8 cellular contexts compared by ENCODE assay signal in genomic region chr15:81106560-81106959, GRCh38. TPM values are rescaled to one million over a fixed set of nuclear protein-coding genes. Genes with fewer than 3 reads are reported as not detected.
DNase-seq lines count a peak whose midpoint lies in the region; ATAC-seq and TF ChIP-seq lines count a peak whose summit lies in the region.

No MANE protein-coding gene starts in this region.

- BruUV-seq in Calu3 (replicated peaks; lab: Mats Ljungman, UMichigan) = no TSS peak

- peak; percentile 62 for DNase-seq in Calu3
- DNase-seq in HFFc6 = peak; percentile 87
- peak; percentile 40 for DNase-seq in NCI-H82 treated with DMSO at 0.1 percent for 48 hours (lab: John Stamatoyannopoulos, UW; ENCODE audit: unreplicated experiment)
- peak; percentile 20 for DNase-seq in activated T-cell treated with anti-CD3 and anti-CD28 coated beads for 48 hours (ENCODE audit: low read depth)
- peak; percentile 86 for DNase-seq in fibroblast of pulmonary artery (ENCODE audit: low read depth)
- peak; percentile 58 for DNase-seq in non-pigmented ciliary epithelial cell (ENCODE audit: low read depth)

- CTCF ChIA-PET in Calu3 (lab: Charles Lee) = interaction anchor here (0.7 to 5.1 kb wide), 6 partner anchors 49 to 168 kb away, joined by 3 to 85 read pairs (median 4); no protein-coding TSS in a partner anchor

- no peaks in the 10 kb centered on the region for H3K36me3 Mint-ChIP-seq in Calu3 (ENCODE audit: insufficient read depth, unreplicated experiment)
- H3K36me3 Mint-ChIP-seq in HFFc6 (ENCODE audit: low read depth) = no peaks in the 10 kb centered on the region

- H3K9me3 Mint-ChIP-seq in Calu3 (ENCODE audit: low read depth, unreplicated experiment) (no peaks in the 10 kb centered on the region), HFFc6 (no peaks in the 10 kb centered on the region)

- H3K4me1 Mint-ChIP-seq in Calu3 (ENCODE audit: low read depth, unreplicated experiment) = no peaks in the 10 kb centered on the region
- H3K4me1 Mint-ChIP-seq in HFFc6 (ENCODE audit: low read depth) = peaks cover 23% of the 10 kb centered on the region

- intact Hi-C loops in Calu3 (cut with micrococcal nuclease; ENCODE audit: unreplicated experiment) = loop anchor here (1.0 to 5.0 kb wide), 5 partner anchors 46 to 296 kb away; no protein-coding TSS in a partner anchor

- H3K27ac Mint-ChIP-seq in Calu3 (ENCODE audit: unreplicated experiment) (no peak overlapping the region), HFFc6 (no peak overlapping the region)

- TF ChIP-seq CTCF in Calu3 (IDR thresholded peaks at IDR 0.05; ENCODE audit: unreplicated experiment) = peak; percentile 71
- peak; percentile 90 for TF ChIP-seq CTCF in HFFc6 (IDR thresholded peaks at IDR 0.05)
- peak; percentile 79 for TF ChIP-seq CTCF in fibroblast of pulmonary artery (IDR thresholded peaks at IDR 0.05; ENCODE audit: low read length, missing control alignments)

- no peak overlapping the region for H3K4me3 ChIP-seq in fibroblast of pulmonary artery (replicated peaks; ENCODE audit: low read depth, low read length)

- H3K4me3 Mint-ChIP-seq in Calu3 (ENCODE audit: low read depth, unreplicated experiment) (no peak overlapping the region), HFFc6 (no peak overlapping the region)

- H3K27me3 Mint-ChIP-seq in Calu3 (ENCODE audit: unreplicated experiment) (peaks cover 74% of the 10 kb centered on the region), HFFc6 (ENCODE audit: insufficient read depth) (peaks cover 2% of the 10 kb centered on the region)

- ATAC-seq in GM18502 (IDR thresholded peaks at IDR 0.05; ENCODE audit: poor library complexity, unreplicated experiment) = no peak
- ATAC-seq in GM21515 (IDR thresholded peaks at IDR 0.05; ENCODE audit: unreplicated experiment) = no peak

RNA-seq across cellular contexts. Expression of gene CFAP161, which starts 27.5 kb away (rescaled TPM):
- not detected in 2 replicates for total RNA-seq in Calu3 (2022)
- total RNA-seq in HFFc6 (2021; fragmentation: NEBNext Ultra II Directional; extraction: Animal tissue kit (Norgen Biotek cat#: 25700)) = under 1 TPM in 2 of 6 experiments, not detected in 4; 0.20 to 0.43 TPM

Comparison
In these comparisons a context has a peak if more than half of its experiments do, and no peak if none do; other contexts are left out.
1. DNase-seq: peak in every context shown above with its lines; median percentile 87 in HFFc6; 86 in fibroblast of pulmonary artery; 62 in Calu3; 58 in non-pigmented ciliary epithelial cell; 40 in NCI-H82 treated with DMSO at 0.1 percent for 48 hours; 20 in activated T-cell treated with anti-CD3 and anti-CD28 coated beads for 48 hours.